1 cellular context compared by ENCODE assay signal in the genomic region with DNA sequence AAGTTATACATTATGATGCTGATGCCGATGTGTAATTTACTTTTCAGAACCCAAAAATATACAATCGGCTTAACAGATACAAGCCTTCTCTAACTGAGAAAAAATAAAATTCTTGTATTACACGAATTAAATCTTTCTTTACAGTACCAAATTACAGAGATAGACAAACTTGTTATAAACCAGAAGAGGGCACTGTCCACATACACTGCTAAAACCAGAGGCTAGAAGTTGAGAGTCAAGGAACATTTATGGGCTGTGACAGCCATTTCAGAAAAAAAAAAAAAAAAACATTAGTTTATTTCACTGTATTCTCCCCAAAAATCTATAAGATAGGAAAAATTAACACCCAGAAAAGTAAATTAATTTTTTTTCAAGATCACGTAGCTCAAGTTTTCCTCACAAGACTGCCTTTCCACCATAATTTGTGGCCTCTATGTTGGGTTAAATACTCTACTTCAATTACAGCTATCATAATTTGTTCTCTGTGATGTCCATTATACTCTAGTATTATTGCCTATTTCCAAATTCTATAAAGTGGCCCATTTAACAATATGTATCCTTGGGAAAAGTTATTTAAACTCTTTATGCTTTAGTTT.
TF ChIP-seq lines count a peak whose summit lies in the region.

No MANE protein-coding gene starts in this region.

TF ChIP-seq in K562, 482 proteins besides CTCF, POLR2A, EP300 and RAD21 (continued from another document):
- TF ChIP-seq, protein P1, sequence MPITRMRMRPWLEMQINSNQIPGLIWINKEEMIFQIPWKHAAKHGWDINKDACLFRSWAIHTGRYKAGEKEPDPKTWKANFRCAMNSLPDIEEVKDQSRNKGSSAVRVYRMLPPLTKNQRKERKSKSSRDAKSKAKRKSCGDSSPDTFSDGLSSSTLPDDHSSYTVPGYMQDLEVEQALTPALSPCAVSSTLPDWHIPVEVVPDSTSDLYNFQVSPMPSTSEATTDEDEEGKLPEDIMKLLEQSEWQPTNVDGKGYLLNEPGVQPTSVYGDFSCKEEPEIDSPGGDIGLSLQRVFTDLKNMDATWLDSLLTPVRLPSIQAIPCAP (CRISPR knock-in tag; IDR thresholded peaks at IDR 0.05; ENCODE audit: borderline replicate concordance) = no peak
- TF ChIP-seq, protein P2, sequence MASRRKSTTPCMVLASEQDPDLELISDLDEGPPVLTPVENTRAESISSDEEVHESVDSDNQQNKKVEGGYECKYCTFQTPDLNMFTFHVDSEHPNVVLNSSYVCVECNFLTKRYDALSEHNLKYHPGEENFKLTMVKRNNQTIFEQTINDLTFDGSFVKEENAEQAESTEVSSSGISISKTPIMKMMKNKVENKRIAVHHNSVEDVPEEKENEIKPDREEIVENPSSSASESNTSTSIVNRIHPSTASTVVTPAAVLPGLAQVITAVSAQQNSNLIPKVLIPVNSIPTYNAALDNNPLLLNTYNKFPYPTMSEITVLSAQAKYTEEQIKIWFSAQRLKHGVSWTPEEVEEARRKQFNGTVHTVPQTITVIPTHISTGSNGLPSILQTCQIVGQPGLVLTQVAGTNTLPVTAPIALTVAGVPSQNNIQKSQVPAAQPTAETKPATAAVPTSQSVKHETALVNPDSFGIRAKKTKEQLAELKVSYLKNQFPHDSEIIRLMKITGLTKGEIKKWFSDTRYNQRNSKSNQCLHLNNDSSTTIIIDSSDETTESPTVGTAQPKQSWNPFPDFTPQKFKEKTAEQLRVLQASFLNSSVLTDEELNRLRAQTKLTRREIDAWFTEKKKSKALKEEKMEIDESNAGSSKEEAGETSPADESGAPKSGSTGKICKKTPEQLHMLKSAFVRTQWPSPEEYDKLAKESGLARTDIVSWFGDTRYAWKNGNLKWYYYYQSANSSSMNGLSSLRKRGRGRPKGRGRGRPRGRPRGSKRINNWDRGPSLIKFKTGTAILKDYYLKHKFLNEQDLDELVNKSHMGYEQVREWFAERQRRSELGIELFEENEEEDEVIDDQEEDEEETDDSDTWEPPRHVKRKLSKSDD (conservative IDR thresholded peaks at IDR 0.05; ENCODE audit: low read length) = no peak
- TF ChIP-seq, protein P3, sequence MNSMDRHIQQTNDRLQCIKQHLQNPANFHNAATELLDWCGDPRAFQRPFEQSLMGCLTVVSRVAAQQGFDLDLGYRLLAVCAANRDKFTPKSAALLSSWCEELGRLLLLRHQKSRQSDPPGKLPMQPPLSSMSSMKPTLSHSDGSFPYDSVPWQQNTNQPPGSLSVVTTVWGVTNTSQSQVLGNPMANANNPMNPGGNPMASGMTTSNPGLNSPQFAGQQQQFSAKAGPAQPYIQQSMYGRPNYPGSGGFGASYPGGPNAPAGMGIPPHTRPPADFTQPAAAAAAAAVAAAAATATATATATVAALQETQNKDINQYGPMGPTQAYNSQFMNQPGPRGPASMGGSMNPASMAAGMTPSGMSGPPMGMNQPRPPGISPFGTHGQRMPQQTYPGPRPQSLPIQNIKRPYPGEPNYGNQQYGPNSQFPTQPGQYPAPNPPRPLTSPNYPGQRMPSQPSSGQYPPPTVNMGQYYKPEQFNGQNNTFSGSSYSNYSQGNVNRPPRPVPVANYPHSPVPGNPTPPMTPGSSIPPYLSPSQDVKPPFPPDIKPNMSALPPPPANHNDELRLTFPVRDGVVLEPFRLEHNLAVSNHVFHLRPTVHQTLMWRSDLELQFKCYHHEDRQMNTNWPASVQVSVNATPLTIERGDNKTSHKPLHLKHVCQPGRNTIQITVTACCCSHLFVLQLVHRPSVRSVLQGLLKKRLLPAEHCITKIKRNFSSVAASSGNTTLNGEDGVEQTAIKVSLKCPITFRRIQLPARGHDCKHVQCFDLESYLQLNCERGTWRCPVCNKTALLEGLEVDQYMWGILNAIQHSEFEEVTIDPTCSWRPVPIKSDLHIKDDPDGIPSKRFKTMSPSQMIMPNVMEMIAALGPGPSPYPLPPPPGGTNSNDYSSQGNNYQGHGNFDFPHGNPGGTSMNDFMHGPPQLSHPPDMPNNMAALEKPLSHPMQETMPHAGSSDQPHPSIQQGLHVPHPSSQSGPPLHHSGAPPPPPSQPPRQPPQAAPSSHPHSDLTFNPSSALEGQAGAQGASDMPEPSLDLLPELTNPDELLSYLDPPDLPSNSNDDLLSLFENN (IDR thresholded peaks at IDR 0.05; ENCODE audit: low read depth in 2 of 2, low read length in 2 of 2) = no peak
- TF ChIP-seq ZNF384 (IDR thresholded peaks at IDR 0.05; ENCODE audit: low read depth, low read length) (peak; percentile 84), SMC3 (conservative IDR thresholded peaks at IDR 0.05; ENCODE audit: insufficient read depth, low read depth, low read length) (peak; percentile 60), ZNF584 (CRISPR knock-in tag; IDR thresholded peaks at IDR 0.05; ENCODE audit: low read depth) (peak; percentile 42; the same call in 1 of the 2 replicates), L3MBTL2 (IDR thresholded peaks at IDR 0.05) (no peak), FOSL1 (tag; conservative IDR thresholded peaks at IDR 0.05) (peak; percentile 17; the same call in 1 of the 2 replicates), MAFG (tag; conservative IDR thresholded peaks at IDR 0.05) (no peak), BRD9 (IDR thresholded peaks at IDR 0.05; ENCODE audit: low read depth, partially characterized antibody) (peak; percentile 26), CBX1 (IDR thresholded peaks at IDR 0.05; ENCODE audit: low read depth) (no peak), NR3C1 (CRISPR knock-in tag; IDR thresholded peaks at IDR 0.05) (no peak)
- TF ChIP-seq, protein P4, sequence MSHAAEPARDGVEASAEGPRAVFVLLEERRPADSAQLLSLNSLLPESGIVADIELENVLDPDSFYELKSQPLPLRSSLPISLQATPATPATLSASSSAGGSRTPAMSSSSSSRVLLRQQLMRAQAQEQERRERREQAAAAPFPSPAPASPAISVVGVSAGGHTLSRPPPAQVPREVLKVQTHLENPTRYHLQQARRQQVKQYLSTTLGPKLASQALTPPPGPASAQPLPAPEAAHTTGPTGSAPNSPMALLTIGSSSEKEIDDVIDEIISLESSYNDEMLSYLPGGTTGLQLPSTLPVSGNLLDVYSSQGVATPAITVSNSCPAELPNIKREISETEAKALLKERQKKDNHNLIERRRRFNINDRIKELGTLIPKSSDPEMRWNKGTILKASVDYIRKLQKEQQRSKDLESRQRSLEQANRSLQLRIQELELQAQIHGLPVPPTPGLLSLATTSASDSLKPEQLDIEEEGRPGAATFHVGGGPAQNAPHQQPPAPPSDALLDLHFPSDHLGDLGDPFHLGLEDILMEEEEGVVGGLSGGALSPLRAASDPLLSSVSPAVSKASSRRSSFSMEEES (CRISPR knock-in tag; IDR thresholded peaks at IDR 0.05) = no peak
- TF ChIP-seq, protein P5, sequence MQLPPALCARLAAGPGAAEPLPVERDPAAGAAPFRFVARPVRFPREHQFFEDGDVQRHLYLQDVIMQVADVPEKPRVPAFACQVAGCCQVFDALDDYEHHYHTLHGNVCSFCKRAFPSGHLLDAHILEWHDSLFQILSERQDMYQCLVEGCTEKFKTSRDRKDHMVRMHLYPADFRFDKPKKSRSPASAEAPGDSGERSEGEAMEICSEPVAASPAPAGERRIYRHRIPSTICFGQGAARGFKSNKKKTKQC (CRISPR knock-in tag; IDR thresholded peaks at IDR 0.05) = no peak
